In genomic region chr16:2250652-2251280, GRCh38 we compare ENCODE assay signal across 6 cellular contexts. TPM values are rescaled to one million over a fixed set of nuclear protein-coding genes. Genes with fewer than 3 reads are reported as not detected.
A peak's percentile ranks its signal among the peaks of the same experiment; 100 is the strongest.
DNase-seq lines count a peak whose midpoint lies in the region; ATAC-seq and TF ChIP-seq lines count a peak whose summit lies in the region.

No MANE protein-coding gene starts in this region.

- H3K27ac Mint-ChIP-seq in Calu3 (ENCODE audit: unreplicated experiment): peak overlapping the region; percentile 91

- peak overlapping the region; percentile 86 for H3K27ac ChIP-seq in PC-9
- peak overlapping the region; percentile 81 for H3K27ac ChIP-seq in duodenal mucosa (ENCODE audit: low read depth, low read length)
- peak overlapping the region; percentile 88 for H3K27ac ChIP-seq in rectal smooth muscle tissue (ENCODE audit: low read depth, low read length)

- intact Hi-C loops in Calu3 (cut with micrococcal nuclease; ENCODE audit: unreplicated experiment) (no loop called here), PC-9 (cut with micrococcal nuclease; ENCODE audit: unreplicated experiment) (loop anchor here (1.0 to 10.0 kb wide), 5 partner anchors 28 to 252 kb away; partner anchors contain the start of genes BRICD5, E4F1, PGP and TRAF7)

- no peaks in the 10 kb centered on the region for H3K27me3 Mint-ChIP-seq in Calu3 (ENCODE audit: unreplicated experiment)

- peak overlapping the region; percentile 88 for H3K4me3 Mint-ChIP-seq in Calu3 (ENCODE audit: low read depth, unreplicated experiment)

- H3K79me2 ChIP-seq in PC-9 (ENCODE audit: low read depth): peaks cover 36% of the 10 kb centered on the region

- peaks cover 55% of the 10 kb centered on the region for H3F3A ChIP-seq in PC-9 (ENCODE audit: insufficient read depth, low read depth)

- DNase-seq in Calu3: no peak
- DNase-seq in PC-9: peak; percentile 42 to 65
- DNase-seq in NCI-H774 (lab: John Stamatoyannopoulos, UW): no peak

- TF ChIP-seq CTCF in Calu3 (IDR thresholded peaks at IDR 0.05; ENCODE audit: unreplicated experiment) (no peak), PC-9 (conservative IDR thresholded peaks at IDR 0.05) (no peak)

- H3K4me2 ChIP-seq in PC-9: peak overlapping the region; percentile 85

- no peaks in the 10 kb centered on the region for H3K9me3 ChIP-seq in PC-9 (ENCODE audit: insufficient read depth, low read depth)
- H3K9me3 ChIP-seq in duodenal mucosa (ENCODE audit: control insufficient read depth in 1 of 2, low read length in 2 of 2): no peaks in the 10 kb centered on the region

- POLR2A ChIA-PET in PC-9 (lab: Charles Lee; ENCODE audit: unreplicated experiment): interaction anchor here (0.5 to 0.7 kb wide), 3 partner anchors 14 to 87 kb away, joined by 3 to 4 read pairs (median 3); partner anchors contain the start of gene DNASE1L2

- H2AFZ ChIP-seq in PC-9: peak overlapping the region; percentile 73

- no peaks in the 10 kb centered on the region for H3K27me3 ChIP-seq in PC-9 (ENCODE audit: insufficient read depth, low read depth)
- H3K27me3 ChIP-seq in duodenal mucosa (ENCODE audit: control insufficient read depth in 1 of 2, insufficient read depth in 2 of 2, low read length in 2 of 2): no peaks in the 10 kb centered on the region
- H3K27me3 ChIP-seq in rectal smooth muscle tissue (ENCODE audit: control insufficient read depth, insufficient read depth, low read length): no peaks in the 10 kb centered on the region

- BruUV-seq in Calu3 (replicated peaks; lab: Mats Ljungman, UMichigan) (TSS peak; percentile 80), PC-9 (replicated peaks; lab: Mats Ljungman, UMichigan) (TSS peak; percentile 48)

- H3K9ac ChIP-seq in duodenal mucosa (ENCODE audit: low read depth in 1 of 2, low read length in 2 of 2) (peak overlapping the region; percentile 61 to 77), rectal smooth muscle tissue (ENCODE audit: low read length) (peak overlapping the region; percentile 21)

- no peaks in the 10 kb centered on the region for H3K9me2 ChIP-seq in PC-9 (ENCODE audit: insufficient read depth)

- peaks cover 20% of the 10 kb centered on the region for H3K4me1 Mint-ChIP-seq in Calu3 (ENCODE audit: low read depth, unreplicated experiment)

- H3K4me1 ChIP-seq in PC-9 (replicated peaks; ENCODE audit: insufficient read depth): peaks cover 22% of the 10 kb centered on the region
- peaks cover 8 to 15% of the 10 kb centered on the region in 2 donors for H3K4me1 ChIP-seq in duodenal mucosa (ENCODE audit: control insufficient read depth in 1 of 2, insufficient read depth in 2 of 2, low read length in 2 of 2)
- H3K4me1 ChIP-seq in rectal smooth muscle tissue (ENCODE audit: control insufficient read depth, insufficient read depth, low read length): peaks cover 10% of the 10 kb centered on the region

- peaks cover 31% of the 10 kb centered on the region for H4K20me1 ChIP-seq in PC-9 (ENCODE audit: insufficient read depth)

- CTCF ChIA-PET in Calu3 (lab: Charles Lee) (interaction anchor here (0.6 to 2.8 kb wide), 9 partner anchors 8 to 520 kb away, joined by 3 to 27 read pairs (median 8); partner anchors contain the start of genes PGP and TRAF7), PC-9 (lab: Charles Lee) (interaction anchor here (0.6 to 0.8 kb wide), 7 partner anchors 46 to 155 kb away, joined by 3 to 5 read pairs (median 3); partner anchors contain the start of genes PKD1 and TRAF7)

- H3K36me3 Mint-ChIP-seq in Calu3 (ENCODE audit: insufficient read depth, unreplicated experiment): peaks cover 81% of the 10 kb centered on the region

- H3K36me3 ChIP-seq in PC-9 (ENCODE audit: low read depth) (peaks cover 7% of the 10 kb centered on the region), duodenal mucosa (ENCODE audit: control insufficient read depth in 1 of 2, insufficient read depth in 2 of 2, low read length in 2 of 2) (peaks cover 16 to 40% of the 10 kb centered on the region in 2 donors), rectal smooth muscle tissue (ENCODE audit: control insufficient read depth, insufficient read depth, low read length) (peaks cover 17% of the 10 kb centered on the region)

- H3K4me3 ChIP-seq in PC-9 (peak overlapping the region; percentile 91), duodenal mucosa (ENCODE audit: low read depth in 1 of 2, low read length in 2 of 2) (peak overlapping the region; percentile 76 to 77), rectal smooth muscle tissue (ENCODE audit: low read length) (peak overlapping the region; percentile 78)

- no peaks in the 10 kb centered on the region for H3K9me3 Mint-ChIP-seq in Calu3 (ENCODE audit: low read depth, unreplicated experiment)

- no peak for ATAC-seq in GM21367 (IDR thresholded peaks at IDR 0.05; ENCODE audit: unreplicated experiment)

RNA-seq across cellular contexts. Expression of gene ECI1, which starts 0.6 kb away (rescaled TPM):
- total RNA-seq in Calu3 (2022): 85.7 and 87.5 TPM in 2 replicates
- total RNA-seq in PC-9 (2021): 131 and 216 TPM in 2 replicates

RNA-seq across cellular contexts. Expression of gene DNASE1L2, which starts 14.5 kb away (rescaled TPM):
- total RNA-seq in Calu3 (2022) (5.7 and 7.5 TPM in 2 replicates), PC-9 (2021) (6.0 and 7.3 TPM in 2 replicates)

RNA-seq across cellular contexts. Expression of gene RNPS1, which starts 17.2 kb away (rescaled TPM):
- total RNA-seq in Calu3 (2022) (287 and 301 TPM in 2 replicates), PC-9 (2021) (229 and 250 TPM in 2 replicates)

RNA-seq across cellular contexts. Expression of gene E4F1, which starts 27.4 kb away (rescaled TPM):
- 35.4 and 36.5 TPM in 2 replicates for total RNA-seq in Calu3 (2022)
- total RNA-seq in PC-9 (2021): 38.8 and 41.1 TPM in 2 replicates

RNA-seq across cellular contexts. Expression of gene PGP, which starts 36.1 kb away (rescaled TPM):
- 45.0 and 49.6 TPM in 2 replicates for total RNA-seq in Calu3 (2022)
- 20.2 and 23.4 TPM in 2 replicates for total RNA-seq in PC-9 (2021)

Comparison
In these comparisons a context has a peak if more than half of its experiments do, and no peak if none do; other contexts are left out.
1. DNase-seq: peak in PC-9 (2 of 2); none in Calu3 (single experiment) and NCI-H774 (single experiment).
2. Peak in every context shown above with its lines, with median percentiles within 50 percentile points of each other: H3K27ac ChIP-seq and H3K4me3 ChIP-seq.